ENCODE assay signal across 23 cellular contexts in the genomic region with DNA sequence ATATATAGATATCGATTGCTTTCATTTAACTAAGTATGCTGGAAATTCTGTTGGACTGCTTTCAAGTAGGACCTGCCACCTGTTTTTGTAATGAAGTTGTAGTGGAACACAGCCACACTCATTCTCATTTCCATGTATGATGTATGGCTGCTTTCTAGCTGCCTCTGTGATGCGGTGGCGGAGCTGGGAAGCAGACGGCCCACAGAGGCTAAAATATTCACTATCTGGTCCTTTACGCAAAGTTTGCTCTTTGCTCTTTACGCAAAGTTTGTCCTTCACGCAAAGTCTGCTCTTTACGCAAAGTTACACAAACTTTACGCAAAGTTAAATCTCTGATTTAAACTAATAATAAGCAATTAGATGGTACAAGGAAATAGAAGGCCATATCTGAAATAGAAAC.
"Had no signal": no experiment of that assay in that cellular context is flagged by ENCODE, and none has a peak within 500 bp of the region (broad histone marks: within the 10 kb centered on the region; RNA-seq: fewer than 3 reads in every experiment).

No MANE protein-coding gene starts in this region.

- ATAC-seq: left lobe of liver; mucosa of descending colon; natural killer cell treated with Interleukin-12 subunit alpha and Interleukin-12 subunit beta and Interleukin-15 and Interleukin-18, amount 100 ng/mL, for 72 hours; sciatic nerve; stimulated activated naive CD8-positive, alpha-beta T cell treated with anti-CD3 and anti-CD28 coated beads, Interleukin-15, amount 100 ng/mL, for 72 hours had no signal

- H3K4me2 ChIP-seq: smooth muscle cell had no signal

- H3K9ac ChIP-seq: parathyroid adenoma had no signal

- H3K9me3 ChIP-seq: mucosa of descending colon, suprapubic skin, transverse colon, vagina had no signal

- FAIRE-seq: frontal cortex had no signal

- H3K27ac ChIP-seq: parathyroid adenoma, suprapubic skin, transverse colon, vagina had no signal

- H2AFZ ChIP-seq: parathyroid adenoma had no signal

- DNase-seq: dorsolateral prefrontal cortex; effector CD4-positive, alpha-beta T cell; hypothalamus; immature natural killer cell; islet precursor cell; mucosa of descending colon; naive B cell; stimulated activated CD4-positive, alpha-beta T cell treated with anti-CD3 and anti-CD28 coated beads, Interleukin-12 subunit alpha, Interleukin-12 subunit beta, amount 100 ng/mL, for 4 hours; stimulated activated CD4-positive, alpha-beta T cell treated with anti-CD3 and anti-CD28 coated beads, Interleukin-1b, Interleukin-23, amount 100 ng/mL, for 48 hours; stimulated activated CD4-positive, alpha-beta T cell treated with anti-CD3 and anti-CD28 coated beads, Interleukin-4, amount 100 ng/mL, for 1 hour; stimulated activated CD8-positive, alpha-beta memory T cell treated with anti-CD3 and anti-CD28 coated beads, Interleukin-4, amount 100 ng/mL, for 48 hours; stimulated activated naive CD4-positive, alpha-beta T cell; stimulated activated naive CD8-positive, alpha-beta T cell treated with anti-CD3 and anti-CD28 coated beads, Interleukin-15, amount 100 ng/mL, for 72 hours; transverse colon had no signal

- H3K4me3 ChIP-seq: dorsolateral prefrontal cortex, lung, mucosa of descending colon, smooth muscle cell, suprapubic skin, transverse colon, vagina had no signal

- H3K36me3 ChIP-seq: suprapubic skin, transverse colon, vagina had no signal

- H3K27me3 ChIP-seq: dorsolateral prefrontal cortex, suprapubic skin, transverse colon, vagina had no signal

- H3K4me1 ChIP-seq: parathyroid adenoma had no signal
